In the genomic region with DNA sequence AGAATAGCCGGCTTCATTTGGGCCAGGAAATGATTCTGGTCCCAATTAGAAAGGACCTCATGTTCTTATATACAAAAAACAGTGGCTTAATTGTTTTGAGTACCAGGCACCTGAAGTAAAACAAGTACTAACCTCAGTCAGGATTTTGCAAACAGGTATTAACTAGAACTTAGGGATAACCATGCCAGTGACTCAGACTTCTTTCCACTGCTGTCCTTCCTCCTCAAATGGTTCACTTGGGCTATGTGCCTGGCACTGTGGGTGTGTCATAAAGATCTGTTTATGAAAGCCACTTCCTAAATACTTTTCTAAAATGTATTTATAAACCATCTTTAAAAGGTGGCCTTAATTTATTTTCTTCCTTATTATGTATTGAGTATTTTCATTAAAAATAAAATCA, we compare ENCODE assay signal across 13 cellular contexts. TPM values are rescaled to one million over a fixed set of nuclear protein-coding genes. Genes with fewer than 3 reads are reported as not detected.
DNase-seq lines count a peak whose midpoint lies in the region; TF ChIP-seq lines count a peak whose summit lies in the region.
"Had no signal": no experiment of that assay in that cellular context is flagged by ENCODE, and none has a peak within 500 bp of the region (broad histone marks: within the 10 kb centered on the region; RNA-seq: fewer than 3 reads in every experiment).

No MANE protein-coding gene starts in this region.

- no peaks in the 10 kb centered on the region for H3K9me3 Mint-ChIP-seq in activated T-helper 2 cell treated with anti-CD3 and anti-CD28 coated beads, Interferon-gamma antibody, Interleukin-2, Interleukin-4, amounts not matched to agents 10 μg/mL and 5 μg/mL and 100 μg/mL, durations not matched to agents 14 hours and 24 hours and 36 hours
- H3K9me3 Mint-ChIP-seq in activated CD4-positive, alpha-beta memory T cell treated with anti-CD3 and anti-CD28 coated beads for 36 hours: no peaks in the 10 kb centered on the region
- H3K9me3 Mint-ChIP-seq: brain had no signal

- TF ChIP-seq CTCF in ascending aorta (IDR thresholded peaks at IDR 0.05) (no peak), fibroblast of pulmonary artery (IDR thresholded peaks at IDR 0.05; ENCODE audit: low read length, missing control alignments) (no peak)

- H3K4me3 ChIP-seq in ascending aorta (no peak overlapping the region), fibroblast of pulmonary artery (replicated peaks; ENCODE audit: low read depth, low read length) (no peak overlapping the region)

- H3K36me3 Mint-ChIP-seq in activated T-helper 2 cell treated with anti-CD3 and anti-CD28 coated beads, Interferon-gamma antibody, Interleukin-2, Interleukin-4, amounts not matched to agents 10 μg/mL and 5 μg/mL and 100 μg/mL, durations not matched to agents 14 hours and 24 hours and 36 hours (ENCODE audit: low read depth): peaks cover 35% of the 10 kb centered on the region
- peaks cover 16% of the 10 kb centered on the region for H3K36me3 Mint-ChIP-seq in activated CD4-positive, alpha-beta memory T cell treated with anti-CD3 and anti-CD28 coated beads for 36 hours

- POLR2A ChIA-PET in activated CD4-positive, alpha-beta memory T cell treated with anti-CD3 and anti-CD28 coated beads for 36 hours (lab: Charles Lee): no interaction called here

- H3K9me3 ChIP-seq in ascending aorta: no peaks in the 10 kb centered on the region

- H3K27me3 Mint-ChIP-seq in activated T-helper 2 cell treated with anti-CD3 and anti-CD28 coated beads, Interferon-gamma antibody, Interleukin-2, Interleukin-4, amounts not matched to agents 10 μg/mL and 5 μg/mL and 100 μg/mL, durations not matched to agents 14 hours and 24 hours and 36 hours (ENCODE audit: low read depth): no peaks in the 10 kb centered on the region
- H3K27me3 Mint-ChIP-seq in activated CD4-positive, alpha-beta memory T cell treated with anti-CD3 and anti-CD28 coated beads for 36 hours: no peaks in the 10 kb centered on the region
- H3K27me3 Mint-ChIP-seq: brain had no signal

- DNase-seq in HCEC 1CT (peak; percentile 74), ascending aorta (ENCODE audit: low spot score in 2 of 2) (no peak), fibroblast of pulmonary artery (ENCODE audit: low read depth) (peak; percentile 42), substantia nigra (lab: John Stamatoyannopoulos, UW) (no peak), islet precursor cell (no peak), iPS-NIHi7 (ENCODE audit: extremely low spot score) (no peak)
- no peak for DNase-seq in activated T-helper 2 cell treated with anti-CD3 and anti-CD28 coated beads, Interferon-gamma antibody, Interleukin-2, Interleukin-4, amounts not matched to agents 10 μg/mL and 5 μg/mL and 100 μg/mL, durations not matched to agents 14 hours and 24 hours and 36 hours (ENCODE audit: low spot score)
- no peak for DNase-seq in activated CD4-positive, alpha-beta memory T cell treated with anti-CD3 and anti-CD28 coated beads for 36 hours
- DNase-seq: head of caudate nucleus, NCI-H2171 treated with DMSO at 0.1 percent for 48 hours had no signal

- H3K4me1 Mint-ChIP-seq in activated T-helper 2 cell treated with anti-CD3 and anti-CD28 coated beads, Interferon-gamma antibody, Interleukin-2, Interleukin-4, amounts not matched to agents 10 μg/mL and 5 μg/mL and 100 μg/mL, durations not matched to agents 14 hours and 24 hours and 36 hours (ENCODE audit: low read depth): peaks cover 11% of the 10 kb centered on the region
- peaks cover 6% of the 10 kb centered on the region for H3K4me1 Mint-ChIP-seq in activated CD4-positive, alpha-beta memory T cell treated with anti-CD3 and anti-CD28 coated beads for 36 hours (ENCODE audit: low read depth)

- peaks cover 0 to 3% of the 10 kb centered on the region in 2 donors for H3K36me3 ChIP-seq in ascending aorta

- intact Hi-C loops in ascending aorta (cut with DNase I): no loop called here
- intact Hi-C loops in activated T-helper 2 cell treated with anti-CD3 and anti-CD28 coated beads, Interferon-gamma antibody, Interleukin-2, Interleukin-4, amounts not matched to agents 10 μg/mL and 5 μg/mL and 100 μg/mL, durations not matched to agents 14 hours and 24 hours and 36 hours (cut with micrococcal nuclease): no loop called here
- intact Hi-C loops in activated CD4-positive, alpha-beta memory T cell treated with anti-CD3 and anti-CD28 coated beads for 36 hours (cut with micrococcal nuclease): no loop called here

- no peak overlapping the region for H3K27ac Mint-ChIP-seq in activated T-helper 2 cell treated with anti-CD3 and anti-CD28 coated beads, Interferon-gamma antibody, Interleukin-2, Interleukin-4, amounts not matched to agents 10 μg/mL and 5 μg/mL and 100 μg/mL, durations not matched to agents 14 hours and 24 hours and 36 hours
- no peak overlapping the region for H3K27ac Mint-ChIP-seq in activated CD4-positive, alpha-beta memory T cell treated with anti-CD3 and anti-CD28 coated beads for 36 hours

- H3K27me3 ChIP-seq in ascending aorta: no peaks in the 10 kb centered on the region

- H3K4me1 ChIP-seq in ascending aorta: peaks cover 3 to 22% of the 10 kb centered on the region in 2 donors

- CTCF ChIA-PET in activated CD4-positive, alpha-beta memory T cell treated with anti-CD3 and anti-CD28 coated beads for 36 hours (lab: Charles Lee): no interaction called here

- peak overlapping the region; percentile 54 to 59 for H3K27ac ChIP-seq in ascending aorta
- H3K27ac ChIP-seq in substantia nigra (ENCODE audit: low read depth, low read length, poor library complexity, severe bottlenecking): peak overlapping the region; percentile 91
- H3K27ac ChIP-seq: VCaP had no signal

- no peak overlapping the region for H3K4me3 Mint-ChIP-seq in activated T-helper 2 cell treated with anti-CD3 and anti-CD28 coated beads, Interferon-gamma antibody, Interleukin-2, Interleukin-4, amounts not matched to agents 10 μg/mL and 5 μg/mL and 100 μg/mL, durations not matched to agents 14 hours and 24 hours and 36 hours (ENCODE audit: low read depth)
- H3K4me3 Mint-ChIP-seq in activated CD4-positive, alpha-beta memory T cell treated with anti-CD3 and anti-CD28 coated beads for 36 hours: no peak overlapping the region
- H3K4me3 Mint-ChIP-seq: brain had no signal

RNA-seq across cellular contexts. Expression of a gene that starts 10.7 kb away (rescaled TPM):
- total RNA-seq in ascending aorta: not detected
- total RNA-seq in activated T-helper 2 cell treated with anti-CD3 and anti-CD28 coated beads, Interferon-gamma antibody, Interleukin-2, Interleukin-4, amounts not matched to agents 10 μg/mL and 5 μg/mL and 100 μg/mL, durations not matched to agents 14 hours and 24 hours and 36 hours: 0.21 TPM in 1 of 2 replicates, not detected in the other
- not detected for total RNA-seq in activated CD4-positive, alpha-beta memory T cell treated with anti-CD3 and anti-CD28 coated beads for 36 hours
- total RNA-seq: mononuclear cell had no signal

RNA-seq across cellular contexts. Expression of a gene that starts 39.8 kb away (rescaled TPM):
- 2.9 TPM for total RNA-seq in ascending aorta
- 32.5 and 39.8 TPM in 2 replicates for total RNA-seq in activated T-helper 2 cell treated with anti-CD3 and anti-CD28 coated beads, Interferon-gamma antibody, Interleukin-2, Interleukin-4, amounts not matched to agents 10 μg/mL and 5 μg/mL and 100 μg/mL, durations not matched to agents 14 hours and 24 hours and 36 hours
- total RNA-seq in activated CD4-positive, alpha-beta memory T cell treated with anti-CD3 and anti-CD28 coated beads for 36 hours: 10 to 100 TPM; 45.1 to 48.5 TPM

Comparison
In these comparisons a context has a peak if more than half of its experiments do, and no peak if none do; other contexts are left out.
1. DNase-seq: peak in HCEC 1CT (single experiment) and fibroblast of pulmonary artery (single experiment); none in ascending aorta (0 of 2), substantia nigra (0 of 49), islet precursor cell (single experiment), iPS-NIHi7 (single experiment), activated T-helper 2 cell treated with anti-CD3 and anti-CD28 coated beads, Interferon-gamma antibody, Interleukin-2, Interleukin-4, amounts not matched to agents 10 μg/mL and 5 μg/mL and 100 μg/mL, durations not matched to agents 14 hours and 24 hours and 36 hours (single experiment) and activated CD4-positive, alpha-beta memory T cell treated with anti-CD3 and anti-CD28 coated beads for 36 hours (single experiment).